In the genomic region with DNA sequence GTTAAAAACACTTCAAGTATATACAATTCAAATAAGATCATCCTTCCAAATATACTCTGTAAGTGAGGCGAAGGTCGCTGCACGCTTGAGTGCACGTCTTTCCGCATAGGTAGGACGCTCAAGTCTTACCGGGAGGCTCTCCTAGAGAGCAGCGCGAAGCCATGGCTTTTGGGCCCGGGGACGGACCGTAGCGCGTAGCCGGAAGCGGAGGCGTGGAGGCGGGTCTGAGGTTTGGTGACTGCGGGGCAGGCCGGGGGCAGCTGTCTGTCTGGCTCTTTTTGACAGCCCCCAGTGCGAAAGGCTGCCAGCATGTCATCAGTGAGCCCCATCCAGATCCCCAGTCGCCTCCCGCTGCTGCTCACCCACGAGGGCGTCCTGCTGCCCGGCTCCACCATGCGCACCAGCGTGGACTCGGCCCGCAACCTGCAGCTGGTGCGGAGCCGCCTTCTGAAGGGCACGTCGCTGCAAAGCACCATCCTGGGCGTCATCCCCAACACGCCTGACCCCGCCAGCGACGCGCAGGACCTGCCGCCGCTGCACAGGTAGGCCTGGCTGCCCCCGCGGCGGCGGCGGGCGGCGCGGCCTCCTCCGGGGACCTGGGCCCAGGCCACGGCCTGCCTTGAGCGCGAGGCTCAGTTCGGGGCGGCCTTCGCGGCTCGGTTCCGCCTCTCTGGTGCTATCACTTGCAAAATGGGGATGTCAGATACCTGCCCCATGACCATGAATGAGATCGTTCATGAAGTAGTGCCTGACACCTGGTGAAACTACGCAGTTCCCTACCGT, we compare ENCODE assay signal across 8 cellular contexts. TPM values are rescaled to one million over a fixed set of nuclear protein-coding genes. Genes with fewer than 3 reads are reported as not detected.
DNase-seq lines count a peak whose midpoint lies in the region; ATAC-seq, FAIRE-seq and TF ChIP-seq lines count a peak whose summit lies in the region.

A gene with protein sequence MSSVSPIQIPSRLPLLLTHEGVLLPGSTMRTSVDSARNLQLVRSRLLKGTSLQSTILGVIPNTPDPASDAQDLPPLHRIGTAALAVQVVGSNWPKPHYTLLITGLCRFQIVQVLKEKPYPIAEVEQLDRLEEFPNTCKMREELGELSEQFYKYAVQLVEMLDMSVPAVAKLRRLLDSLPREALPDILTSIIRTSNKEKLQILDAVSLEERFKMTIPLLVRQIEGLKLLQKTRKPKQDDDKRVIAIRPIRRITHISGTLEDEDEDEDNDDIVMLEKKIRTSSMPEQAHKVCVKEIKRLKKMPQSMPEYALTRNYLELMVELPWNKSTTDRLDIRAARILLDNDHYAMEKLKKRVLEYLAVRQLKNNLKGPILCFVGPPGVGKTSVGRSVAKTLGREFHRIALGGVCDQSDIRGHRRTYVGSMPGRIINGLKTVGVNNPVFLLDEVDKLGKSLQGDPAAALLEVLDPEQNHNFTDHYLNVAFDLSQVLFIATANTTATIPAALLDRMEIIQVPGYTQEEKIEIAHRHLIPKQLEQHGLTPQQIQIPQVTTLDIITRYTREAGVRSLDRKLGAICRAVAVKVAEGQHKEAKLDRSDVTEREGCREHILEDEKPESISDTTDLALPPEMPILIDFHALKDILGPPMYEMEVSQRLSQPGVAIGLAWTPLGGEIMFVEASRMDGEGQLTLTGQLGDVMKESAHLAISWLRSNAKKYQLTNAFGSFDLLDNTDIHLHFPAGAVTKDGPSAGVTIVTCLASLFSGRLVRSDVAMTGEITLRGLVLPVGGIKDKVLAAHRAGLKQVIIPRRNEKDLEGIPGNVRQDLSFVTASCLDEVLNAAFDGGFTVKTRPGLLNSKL (plus strand): TSS at position 221 of the 783 bp plus-strand sequence. CDS start 89 bp downstream, at position 310.

- peak; percentile 57 to 82 for TF ChIP-seq POLR2A in thyroid gland (IDR thresholded peaks at IDR 0.05)

- peaks cover 14 to 26% (median 20%) of the 10 kb centered on the region in 3 donors for H3K4me1 ChIP-seq in pancreas
- H3K4me1 ChIP-seq in thyroid gland: peaks cover 32 to 40% of the 10 kb centered on the region in 2 donors

- H3K27me3 ChIP-seq in pancreas (no peaks in the 10 kb centered on the region), thyroid gland (no peaks in the 10 kb centered on the region)

- H3K36me3 ChIP-seq in pancreas (no peaks in the 10 kb centered on the region), thyroid gland (no peaks in the 10 kb centered on the region)

- no peak for FAIRE-seq in pancreas (lab: Jason Lieb, UNC)

- H3K4me3 ChIP-seq in GM12864 (ENCODE audit: low read depth, low read length) (peak within 1 kb of the TSS; percentile 72), pancreas (peak within 1 kb of the TSS; percentile 60 to 97 (median 94)), thyroid gland (replicated peaks in 1 of 3) (peak within 1 kb of the TSS; percentile 80 to 94 (median 81))

- no peaks in the 10 kb centered on the region for H3K9me3 ChIP-seq in pancreas
- H3K9me3 ChIP-seq in thyroid gland: no peaks in the 10 kb centered on the region

- WGBS in pancreas, 2 donors: 0% methylated on average over 44 to 63 of the region's 63 CpGs
- 0 to 2% methylated on average over 25 to 34 of the region's 63 CpGs for WGBS in thyroid gland, 2 donors

- intact Hi-C loops in Right ventricle myocardium superior (cut with DNase I): no loop called here
- intact Hi-C loops in pancreas (cut with DNase I): no loop called here
- intact Hi-C loops in thyroid gland (cut with DNase I): no loop called here

- H3K27ac ChIP-seq in pancreas: peak within 1 kb of the TSS; percentile 76 to 93 (median 90)
- H3K27ac ChIP-seq in thyroid gland: peak within 1 kb of the TSS; percentile 84 to 87 (median 87)

- peak; percentile 97 for ATAC-seq in HG02623 (IDR thresholded peaks at IDR 0.05; ENCODE audit: unreplicated experiment)
- peak; percentile 100 for ATAC-seq in Right ventricle myocardium superior (ENCODE audit: poor library complexity)
- ATAC-seq in pancreas: peak; percentile 98 to 99 (median 98)

- TF ChIP-seq CTCF in GM12864 (IDR thresholded peaks at IDR 0.05; ENCODE audit: low read depth, low read length, missing control alignments) (no peak), pancreas (IDR thresholded peaks at IDR 0.05) (no peak), thyroid gland (IDR thresholded peaks at IDR 0.05) (no peak)

- DNase-seq in GM12864 (ENCODE audit: low read depth) (peak; percentile 82), NCI-H1105 (lab: John Stamatoyannopoulos, UW) (peak; percentile 96), SW 1271 (lab: John Stamatoyannopoulos, UW) (peak; percentile 56 to 73), Right ventricle myocardium superior (peak; percentile 95), pancreas (peak; percentile 89 to 96 (median 92)), thyroid gland (peak; percentile 87 to 90)
- DNase-seq in activated naive CD8-positive, alpha-beta T cell treated with anti-CD3 and anti-CD28 coated beads, Interleukin-2, amount 50 U/mL, for 16 hours (ENCODE audit: low read depth, low spot score): peak; percentile 87

RNA-seq across cellular contexts. Expression of the gene that starts here (rescaled TPM):
- total RNA-seq in Right ventricle myocardium superior: 58.6 TPM
- total RNA-seq in pancreas: 10 to 100 TPM; 31.6 to 45.0 (median 41.6) TPM
- polyA plus RNA-seq in pancreas: 10 to 100 TPM; 31.4 to 49.1 TPM
- total RNA-seq in thyroid gland: 100 to 1,000 TPM; 108 to 124 (median 116) TPM

Comparison
In these comparisons a context has a peak if more than half of its experiments do, and no peak if none do; other contexts are left out.
1. Peak in every context shown above with its lines: DNase-seq, ATAC-seq, H3K4me3 ChIP-seq and H3K27ac ChIP-seq.